Comparison of ENCODE assay signal across 9 cellular contexts in the genomic region with DNA sequence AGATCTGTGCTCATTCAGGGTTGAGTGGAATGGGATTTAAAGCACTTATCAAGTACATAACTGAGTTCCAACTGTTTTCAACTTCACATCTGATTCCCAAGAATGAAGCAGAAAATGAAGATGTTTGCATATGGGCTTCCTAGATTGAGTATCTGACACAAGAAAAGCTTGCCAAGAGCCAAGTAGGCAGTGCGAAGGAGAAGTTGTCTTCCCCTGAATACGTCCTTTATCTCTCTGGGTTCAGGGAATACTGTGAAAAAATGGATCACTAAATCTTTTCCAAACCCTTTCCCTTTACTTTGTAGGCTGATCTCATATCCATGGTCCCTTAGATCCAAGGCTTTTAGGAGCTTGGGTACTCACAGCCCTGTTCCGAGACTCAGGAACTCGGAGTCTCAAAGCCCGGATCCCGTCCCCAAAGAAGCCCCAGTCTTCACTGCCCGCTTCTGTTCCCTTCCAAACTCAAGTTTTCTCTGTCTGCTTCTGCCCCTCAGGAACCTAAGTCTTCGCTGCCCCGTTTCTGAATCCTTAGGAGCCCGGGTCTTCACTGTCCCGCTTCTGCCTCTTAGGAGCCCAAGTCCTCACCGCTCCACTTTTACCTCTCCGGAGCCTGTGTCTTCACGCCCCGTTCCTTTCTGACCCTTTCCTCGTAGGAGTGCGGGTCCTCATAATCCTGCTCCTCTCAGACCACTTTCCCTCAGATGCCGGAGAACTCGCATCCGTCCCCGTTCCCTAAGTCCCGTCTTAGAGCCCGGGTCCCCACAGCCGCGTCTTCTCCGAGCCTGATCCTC. TPM values are rescaled to one million over a fixed set of nuclear protein-coding genes. Genes with fewer than 3 reads are reported as not detected.
DNase-seq lines count a peak whose midpoint lies in the region; ATAC-seq, FAIRE-seq and TF ChIP-seq lines count a peak whose summit lies in the region.
"Had no signal": no experiment of that assay in that cellular context is flagged by ENCODE, and none has a peak within 500 bp of the region (broad histone marks: within the 10 kb centered on the region; RNA-seq: fewer than 3 reads in every experiment).

No MANE protein-coding gene starts in this region.

- no peaks in the 10 kb centered on the region for H3K9me3 ChIP-seq in CD4-positive, alpha-beta T cell (ENCODE audit: control insufficient read depth, low read length)
- H3K9me3 ChIP-seq in right lobe of liver (no peaks in the 10 kb centered on the region), thoracic aorta (no peaks in the 10 kb centered on the region)

- WGBS in right lobe of liver (ENCODE audit: insufficient coverage, low coverage, low lambda C conversion rate, missing lambda C conversion rate) = under 1% methylated on average over 26 of the region's 26 CpGs

- H3K36me3 ChIP-seq in bronchial epithelial cell (ENCODE audit: control insufficient read depth, insufficient read depth, low read length) = no peaks in the 10 kb centered on the region
- H3K36me3 ChIP-seq in right lobe of liver = no peaks in the 10 kb centered on the region
- H3K36me3 ChIP-seq in thoracic aorta = no peaks in the 10 kb centered on the region

- DNase-seq in CD4-positive, alpha-beta T cell = peak in 2 of 10 experiments; percentile 6 to 8
- DNase-seq in NAMALWA (ENCODE audit: low spot score) (peak; percentile 49), bronchial epithelial cell (ENCODE audit: low read depth) (peak; percentile 24), right lobe of liver (peak in 1 of 3 donors; percentile 28), thoracic aorta (ENCODE audit: low spot score) (no peak), DMS53 (lab: John Stamatoyannopoulos, UW) (no peak)

- peaks cover 18% of the 10 kb centered on the region for H3K36me3 Mint-ChIP-seq in CD4-positive, alpha-beta T cell (ENCODE audit: low read depth)

- H3K4me3 ChIP-seq in bronchial epithelial cell (ENCODE audit: low read depth, low read length) (peak overlapping the region; percentile 95), right lobe of liver (peak overlapping the region; percentile 78 to 84 (median 83)), thoracic aorta (peak overlapping the region; percentile 78)

- FAIRE-seq in bronchial epithelial cell (lab: Jason Lieb, UNC) = no peak

- CTCF ChIA-PET in CD4-positive, alpha-beta T cell (lab: Charles Lee) = interaction anchor here (0.9 to 2.8 kb wide), 7 partner anchors 26 to 538 kb away, joined by 3 to 43 read pairs (median 11); a partner anchor contains a TSS

- peak overlapping the region; percentile 97 for H3K27ac Mint-ChIP-seq in CD4-positive, alpha-beta T cell

- no peaks in the 10 kb centered on the region for H3K27me3 Mint-ChIP-seq in CD4-positive, alpha-beta T cell

- H3K27me3 ChIP-seq in CD4-positive, alpha-beta T cell (ENCODE audit: control insufficient read depth, insufficient read depth, low read length) = no peaks in the 10 kb centered on the region
- no peaks in the 10 kb centered on the region for H3K27me3 ChIP-seq in bronchial epithelial cell (ENCODE audit: control insufficient read depth, insufficient read depth, low read length)
- no peaks in the 10 kb centered on the region for H3K27me3 ChIP-seq in right lobe of liver
- H3K27me3 ChIP-seq in thoracic aorta (replicated peaks; ENCODE audit: insufficient read depth) = no peaks in the 10 kb centered on the region

- H3K4me1 Mint-ChIP-seq in CD4-positive, alpha-beta T cell (ENCODE audit: low read depth) = peaks cover 56% of the 10 kb centered on the region

- ATAC-seq in CD4-positive, alpha-beta T cell (ENCODE audit: poor library complexity) = peak; percentile 15
- ATAC-seq in GM21528 (IDR thresholded peaks at IDR 0.05; ENCODE audit: low FRiP score, unreplicated experiment) (peak; percentile 12), right lobe of liver (peak; percentile 9 to 49 (median 21)), thoracic aorta (ENCODE audit: insufficient number of reproducible peaks, low FRiP score, low read depth) (peak; percentile 14), GM18873 (IDR thresholded peaks at IDR 0.05; ENCODE audit: low FRiP score, unreplicated experiment) (no peak)

- POLR2A ChIA-PET in CD4-positive, alpha-beta T cell (lab: Charles Lee) = interaction anchor here (0.6 to 5.7 kb wide), 31 partner anchors 19 to 1752 kb away, joined by 3 to 198 read pairs (median 5); a partner anchor contains a TSS

- no peak for TF ChIP-seq CTCF in CD4-positive, alpha-beta T cell (IDR thresholded peaks at IDR 0.05)
- TF ChIP-seq CTCF in bronchial epithelial cell (IDR thresholded peaks at IDR 0.05; ENCODE audit: insufficient read depth, low read length, severe bottlenecking) (no peak), right lobe of liver (IDR thresholded peaks at IDR 0.05) (no peak), thoracic aorta (IDR thresholded peaks at IDR 0.05) (no peak)

- peak overlapping the region; percentile 92 for H3K4me3 Mint-ChIP-seq in CD4-positive, alpha-beta T cell

- H3K27ac ChIP-seq in CD4-positive, alpha-beta T cell (ENCODE audit: low read depth, low read length) = peak overlapping the region; percentile 94
- H3K27ac ChIP-seq in right lobe of liver (peak overlapping the region; percentile 45 to 82 (median 71)), thoracic aorta (peak overlapping the region; percentile 85 to 92)

- H3K9me3 Mint-ChIP-seq in CD4-positive, alpha-beta T cell = no peaks in the 10 kb centered on the region

- H3K4me1 ChIP-seq in right lobe of liver (peaks cover 0 to 26% (median 3%) of the 10 kb centered on the region in 4 donors), thoracic aorta (ENCODE audit: control insufficient read depth in 1 of 2, low read depth in 2 of 2) (peaks cover 14 to 40% of the 10 kb centered on the region in 2 donors)

- no peak for TF ChIP-seq POLR2A in right lobe of liver (IDR thresholded peaks at IDR 0.05)

- intact Hi-C loops in CD4-positive, alpha-beta T cell (cut with DNase I, micrococcal nuclease) = loop anchor here (2.0 to 10.0 kb wide), 7 partner anchors 53 to 553 kb away; a partner anchor contains a TSS
- intact Hi-C loops in right lobe of liver (cut with DNase I) = no loop called here

RNA-seq across cellular contexts. Expression of a gene that starts 0.6 kb away (rescaled TPM):
- 1 to 10 TPM; 7.0 to 8.0 TPM for total RNA-seq in CD4-positive, alpha-beta T cell
- total RNA-seq in bronchial epithelial cell (49.9 and 55.8 TPM in 2 replicates), right lobe of liver (10 to 100 TPM in 4 of 6 experiments, 1 to 10 TPM in 2; 7.8 to 12.0 (median 10.3) TPM), thoracic aorta (10 to 100 TPM; 11.7 to 17.2 TPM)

RNA-seq across cellular contexts. Expression of a gene that starts 6.1 kb away (rescaled TPM):
- not detected for total RNA-seq in CD4-positive, alpha-beta T cell
- total RNA-seq in bronchial epithelial cell (not detected in 2 replicates), right lobe of liver (not detected), thoracic aorta (not detected)
- total RNA-seq: RPMI7951 had no signal

RNA-seq across cellular contexts. Expression of a gene that starts 26.3 kb away (rescaled TPM):
- total RNA-seq in CD4-positive, alpha-beta T cell = 10 to 100 TPM in 1 of 2 experiments, 1 to 10 TPM in 1; 9.0 to 11.8 TPM
- total RNA-seq in bronchial epithelial cell (7.6 and 7.9 TPM in 2 replicates), right lobe of liver (1 to 10 TPM; 2.8 to 5.7 (median 4.6) TPM), thoracic aorta (10 to 100 TPM in 1 of 2 donors, 1 to 10 TPM in 1; 4.7 to 15.5 TPM)

RNA-seq across cellular contexts. Expression of a gene that starts 50.2 kb away (rescaled TPM):
- total RNA-seq in CD4-positive, alpha-beta T cell = not detected
- not detected in 2 replicates for total RNA-seq in bronchial epithelial cell
- 10 to 100 TPM in 1 of 6 experiments, 1 to 10 TPM in 2, under 1 TPM in 3; 0.28 to 12.0 (median 1.2) TPM for total RNA-seq in right lobe of liver
- 1 to 10 TPM in 1 of 2 donors, under 1 TPM in 1; 0.95 to 1.6 TPM for total RNA-seq in thoracic aorta

Comparison
In these comparisons a context has a peak if more than half of its experiments do, and no peak if none do; other contexts are left out.
1. DNase-seq: peak in NAMALWA (single experiment) and bronchial epithelial cell (single experiment); none in thoracic aorta (single experiment) and DMS53 (single experiment).
2. intact Hi-C loops: an anchor here in CD4-positive, alpha-beta T cell (2.0 to 10.0 kb wide); none called in right lobe of liver.
3. Peak in every context shown above with its lines, with median percentiles within 50 percentile points of each other: H3K27ac ChIP-seq and H3K4me3 ChIP-seq.